ENCODE assay signal across 8 cellular contexts in the genomic region with DNA sequence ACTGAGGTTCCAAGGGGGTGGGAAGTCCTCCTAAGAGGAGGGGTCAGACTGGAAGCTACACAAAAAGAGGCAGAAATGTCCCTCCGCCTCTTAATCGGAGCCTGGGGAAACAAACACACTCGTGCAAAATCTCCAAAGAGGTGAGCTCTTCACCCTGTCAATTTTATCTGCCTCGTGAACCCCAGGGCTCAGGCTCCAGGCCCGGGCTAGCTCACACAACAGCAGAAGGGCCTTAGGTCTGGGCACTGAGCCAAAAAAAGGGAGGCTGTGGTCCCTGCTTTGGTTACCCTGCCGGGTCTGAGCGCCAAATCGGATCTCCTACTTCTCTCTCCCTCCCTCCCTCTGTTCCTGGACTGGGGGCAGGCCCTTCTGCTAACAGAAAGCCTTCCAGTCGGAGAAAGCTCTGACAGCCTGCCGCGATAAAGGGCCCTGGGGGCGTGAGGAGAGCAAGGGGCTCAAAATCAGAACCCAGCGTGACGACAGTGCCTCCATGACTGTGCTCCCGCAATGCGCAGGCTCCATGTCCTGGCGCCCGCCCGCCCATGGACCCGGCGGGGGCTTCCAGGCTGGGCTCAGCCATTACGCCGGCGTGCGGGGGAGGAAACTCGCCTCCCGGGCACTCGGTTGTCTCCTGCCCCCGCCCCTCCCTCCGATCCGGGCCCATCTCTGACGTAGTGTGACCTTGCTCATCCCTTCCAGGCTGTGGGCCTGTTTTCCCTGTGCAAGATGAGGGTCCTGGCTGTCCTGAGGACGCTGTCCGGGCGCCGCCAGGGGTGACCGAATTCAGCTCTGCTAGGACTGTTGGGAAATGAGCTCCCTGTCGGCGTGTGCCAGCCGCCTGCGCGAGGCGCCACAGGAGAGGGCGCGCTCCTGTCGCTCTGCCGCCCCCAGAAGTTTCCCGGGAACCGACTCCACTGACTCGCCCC. TPM values are rescaled to one million over a fixed set of nuclear protein-coding genes. Genes with fewer than 3 reads are reported as not detected.
DNase-seq lines count a peak whose midpoint lies in the region; ATAC-seq and TF ChIP-seq lines count a peak whose summit lies in the region.

No MANE protein-coding gene starts in this region.

- H3K4me1 ChIP-seq in DND-41 (ENCODE audit: insufficient read depth, low read length) = peaks cover 31% of the 10 kb centered on the region

- H3K27me3 ChIP-seq in DND-41 (ENCODE audit: insufficient read depth, low read length, poor library complexity) = peaks cover 43% of the 10 kb centered on the region

- CTCF ChIA-PET in RWPE1 (lab: Yijun Ruan, JAX) = interaction anchor here (0.5 to 1.9 kb wide), 14 partner anchors 8 to 1123 kb away, joined by 3 to 8 read pairs (median 3); partner anchors contain the start of genes IRF1 and SLC22A5

- H3K27ac Mint-ChIP-seq in nephron = peak overlapping the region; percentile 97 to 99 (median 99)

- H3K36me3 ChIP-seq in DND-41 (ENCODE audit: insufficient read depth, low read length) = no peaks in the 10 kb centered on the region

- POLR2A ChIA-PET in RWPE1 (lab: Yijun Ruan, JAX; ENCODE audit: low non-redundant PET) = interaction anchor here (0.6 to 1.3 kb wide), 7 partner anchors 15 to 76 kb away, joined by 3 to 8 read pairs (median 4); partner anchors contain the start of gene SLC22A5

- peak overlapping the region; percentile 98 for H2AFZ ChIP-seq in DND-41 (ENCODE audit: low read depth, low read length)

- peak overlapping the region; percentile 45 to 82 for H3K4me3 ChIP-seq in DND-41 (ENCODE audit: low read depth in 1 of 2, low read length in 2 of 2)
- peak overlapping the region; percentile 79 for H3K4me3 ChIP-seq in fibroblast of pulmonary artery (replicated peaks; ENCODE audit: low read depth, low read length)

- H3K9me3 Mint-ChIP-seq in nephron = no peaks in the 10 kb centered on the region

- TF ChIP-seq CTCF in DND-41 (IDR thresholded peaks at IDR 0.05; ENCODE audit: borderline replicate concordance, extremely low read depth, low read length, poor library complexity, severe bottlenecking) (peak; percentile 41), RWPE1 (conservative IDR thresholded peaks at IDR 0.05; ENCODE audit: low read depth) (no peak; the same call in 1 of the 2 replicates), fibroblast of pulmonary artery (IDR thresholded peaks at IDR 0.05; ENCODE audit: low read length, missing control alignments) (no peak), nephron (IDR thresholded peaks at IDR 0.05; ENCODE audit: unreplicated experiment in 3 of 3) (no peak)

- H3K9me3 ChIP-seq in DND-41 (ENCODE audit: insufficient read depth, low read length, severe bottlenecking) = no peaks in the 10 kb centered on the region

- no peaks in the 10 kb centered on the region for H4K20me1 ChIP-seq in DND-41 (ENCODE audit: insufficient read depth, low read length)

- H3K4me3 Mint-ChIP-seq in nephron = peak overlapping the region; percentile 95 to 96 (median 96)

- H3K36me3 Mint-ChIP-seq in nephron (ENCODE audit: low read depth) = no peaks in the 10 kb centered on the region

- H3K4me2 ChIP-seq in DND-41 (ENCODE audit: insufficient read depth, low read length) = peak overlapping the region; percentile 98

- peak overlapping the region; percentile 79 for H3K27ac ChIP-seq in DND-41 (ENCODE audit: low read length)
- H3K27ac ChIP-seq in RWPE1 = peak overlapping the region; percentile 98

- peaks cover 37% of the 10 kb centered on the region for H3K4me1 Mint-ChIP-seq in nephron

- ATAC-seq in DND-41 (ENCODE audit: insufficient read depth, low read depth) = peak; percentile 63
- peak; percentile 53 for ATAC-seq in stimulated activated naive CD8-positive, alpha-beta T cell treated with anti-CD3 and anti-CD28 coated beads, Interleukin-15, Interleukin-2, amounts not matched to agents 100 U/mL and 50 U/mL, for 24 hours

- H3K9ac ChIP-seq in DND-41 (ENCODE audit: low read depth, low read length) = peak overlapping the region; percentile 84

- peaks cover 16% of the 10 kb centered on the region for H3K27me3 Mint-ChIP-seq in nephron (ENCODE audit: low read depth)

- no peaks in the 10 kb centered on the region for H3K79me2 ChIP-seq in DND-41 (ENCODE audit: insufficient read depth, low read length)

- DNase-seq in DND-41 (peak; percentile 82), H4 (ENCODE audit: low spot score) (peak; percentile 93), LoVo (ENCODE audit: low spot score) (peak; percentile 81), RWPE1 (ENCODE audit: low spot score) (peak; percentile 93), fibroblast of pulmonary artery (ENCODE audit: low read depth) (peak; percentile 94)
- peak; percentile 28 for DNase-seq in activated effector memory CD4-positive, alpha-beta T cell treated with Interleukin-2 at 50 U/mL for 16 hours
- DNase-seq in stimulated activated naive CD8-positive, alpha-beta T cell treated with anti-CD3 and anti-CD28 coated beads, Interleukin-15, Interleukin-2, amounts not matched to agents 100 U/mL and 50 U/mL, for 24 hours = peak; percentile 90

RNA-seq across cellular contexts. Expression of gene SLC22A4, which starts 0.9 kb away (rescaled TPM):
- total RNA-seq in H4 (2014; rRNA removed; shearing (Covaris generic)) = 4.2 and 5.1 TPM in 2 replicates

RNA-seq across cellular contexts. Expression of gene PDLIM4, which starts 35.8 kb away (rescaled TPM):
- total RNA-seq in H4 (2014; rRNA removed; shearing (Covaris generic)) = 79.8 and 96.0 TPM in 2 replicates

Comparison
In these comparisons a context has a peak if more than half of its experiments do, and no peak if none do; other contexts are left out.
1. Peak in every context shown above with its lines: DNase-seq, ATAC-seq, H3K4me3 ChIP-seq and H3K27ac ChIP-seq.
2. DNase-seq: peak in every context shown above with its lines; median percentile 94 in fibroblast of pulmonary artery; 93 in H4; 93 in RWPE1; 90 in stimulated activated naive CD8-positive, alpha-beta T cell treated with anti-CD3 and anti-CD28 coated beads, Interleukin-15, Interleukin-2, amounts not matched to agents 100 U/mL and 50 U/mL, for 24 hours; 82 in DND-41; 81 in LoVo; 28 in activated effector memory CD4-positive, alpha-beta T cell treated with Interleukin-2 at 50 U/mL for 16 hours.